In genomic region chr10:124989526-124989925, GRCh38 we compare ENCODE assay signal across 21 cellular contexts. TPM values are rescaled to one million over a fixed set of nuclear protein-coding genes. Genes with fewer than 3 reads are reported as not detected.
A peak's percentile ranks its signal among the peaks of the same experiment; 100 is the strongest.
DNase-seq lines count a peak whose midpoint lies in the region; ATAC-seq, FAIRE-seq and TF ChIP-seq lines count a peak whose summit lies in the region.
"Had no signal": no experiment of that assay in that cellular context is flagged by ENCODE, and none has a peak within 500 bp of the region (broad histone marks: within the 10 kb centered on the region; RNA-seq: fewer than 3 reads in every experiment).

No MANE protein-coding gene starts in this region.

- H3K27ac Mint-ChIP-seq in T-helper 17 cell, result peak overlapping the region; percentile 64

- H3K4me3 Mint-ChIP-seq in T-helper 17 cell, result no peak overlapping the region
- H3K4me3 Mint-ChIP-seq: brain had no signal

- peak overlapping the region; percentile 60 for H3K27ac ChIP-seq in left ventricle myocardium inferior (replicated peaks)
- H3K27ac ChIP-seq in right atrium auricular region, result peak overlapping the region in 1 of 2 donors; percentile 7
- H3K27ac ChIP-seq in vagina, result peak overlapping the region; percentile 7
- no peak overlapping the region for H3K27ac ChIP-seq in thyroid gland
- H3K27ac ChIP-seq: SJCRH30, stomach had no signal

- H3K9me3 ChIP-seq in left ventricle myocardium inferior (replicated peaks) (no peaks in the 10 kb centered on the region), right atrium auricular region (no peaks in the 10 kb centered on the region), T-helper 17 cell (ENCODE audit: control insufficient read depth, low read length, poor library complexity, severe bottlenecking) (no peaks in the 10 kb centered on the region), vagina (no peaks in the 10 kb centered on the region), thyroid gland (no peaks in the 10 kb centered on the region)
- H3K9me3 ChIP-seq: Caco-2, esophagus squamous epithelium, SJCRH30, stomach had no signal

- no peaks in the 10 kb centered on the region for H3K27me3 Mint-ChIP-seq in T-helper 17 cell
- H3K27me3 Mint-ChIP-seq: brain, naive B cell had no signal

- no peak for FAIRE-seq in HTR-8/SVneo (lab: Jason Lieb, UNC)
- FAIRE-seq: GM12891, H1 had no signal

- peaks cover 6% of the 10 kb centered on the region for H3K36me3 Mint-ChIP-seq in T-helper 17 cell (ENCODE audit: low read depth)

- H3K4me1 ChIP-seq in left ventricle myocardium inferior, result peaks cover 32% of the 10 kb centered on the region
- peaks cover 0 to 17% of the 10 kb centered on the region in 2 donors for H3K4me1 ChIP-seq in right atrium auricular region
- peaks cover 23% of the 10 kb centered on the region for H3K4me1 ChIP-seq in vagina
- no peaks in the 10 kb centered on the region for H3K4me1 ChIP-seq in thyroid gland
- H3K4me1 ChIP-seq: Caco-2, SJCRH30 had no signal

- 87 to 88% methylated on average over 10 of the region's 10 CpGs for WGBS in thyroid gland, 2 donors

- intact Hi-C loops in left ventricle myocardium inferior (cut with micrococcal nuclease), result no loop called here
- intact Hi-C loops in vagina (cut with DNase I), result no loop called here
- intact Hi-C loops in thyroid gland (cut with DNase I), result no loop called here

- H3K4me3 ChIP-seq in left ventricle myocardium inferior (no peak overlapping the region), right atrium auricular region (no peak overlapping the region), vagina (no peak overlapping the region), thyroid gland (replicated peaks in 1 of 3) (no peak overlapping the region)
- H3K4me3 ChIP-seq: esophagus squamous epithelium, SJCRH30, stomach had no signal

- H3K27me3 ChIP-seq in left ventricle myocardium inferior (ENCODE audit: low read depth) (no peaks in the 10 kb centered on the region), right atrium auricular region (no peaks in the 10 kb centered on the region), vagina (no peaks in the 10 kb centered on the region), thyroid gland (no peaks in the 10 kb centered on the region)
- H3K27me3 ChIP-seq: esophagus squamous epithelium, SJCRH30, stomach had no signal

- TF ChIP-seq CTCF in left ventricle myocardium inferior (IDR thresholded peaks at IDR 0.05; ENCODE audit: borderline replicate concordance) (no peak), right atrium auricular region (IDR thresholded peaks at IDR 0.05) (no peak), vagina (IDR thresholded peaks at IDR 0.05) (no peak), thyroid gland (IDR thresholded peaks at IDR 0.05) (no peak)

- DNase-seq in left ventricle myocardium inferior, result no peak
- DNase-seq in right atrium auricular region (ENCODE audit: low spot score), result no peak
- no peak for DNase-seq in T-helper 17 cell
- peak; percentile 58 for DNase-seq in islet precursor cell
- no peak for DNase-seq in vagina (ENCODE audit: extremely low spot score in 2 of 2)
- no peak for DNase-seq in HTR-8/SVneo (ENCODE audit: insufficient read length, low spot score)
- no peak for DNase-seq in thyroid gland
- DNase-seq: activated naive CD4-positive, alpha-beta T cell treated with anti-CD3 and anti-CD28 coated beads, Interleukin-2, amount 50 U/mL, for 16 hours; activated T-cell treated with anti-CD3 and anti-CD28 coated beads for 4 hours; Caco-2; esophagus squamous epithelium; GDM1; naive B cell; NCI-H1694; SJCRH30; stomach; T1000 had no signal

- no peak for TF ChIP-seq POLR2A in vagina (IDR thresholded peaks at IDR 0.05)
- TF ChIP-seq POLR2A in thyroid gland (IDR thresholded peaks at IDR 0.05), result no peak

- peaks cover 8% of the 10 kb centered on the region for H3K4me1 Mint-ChIP-seq in T-helper 17 cell

- peaks cover 83% of the 10 kb centered on the region for H3K36me3 ChIP-seq in left ventricle myocardium inferior
- H3K36me3 ChIP-seq in right atrium auricular region, result peaks cover 60% of the 10 kb centered on the region
- peaks cover 0 to 49% of the 10 kb centered on the region in 2 donors for H3K36me3 ChIP-seq in vagina
- H3K36me3 ChIP-seq in thyroid gland, result peaks cover 60 to 62% of the 10 kb centered on the region in 2 donors

- ATAC-seq in T-helper 17 cell (no peak), GM18498 (IDR thresholded peaks at IDR 0.05; ENCODE audit: unreplicated experiment) (no peak)

RNA-seq across cellular contexts. Expression of gene ZRANB1, which starts 47.6 kb away (rescaled TPM):
- total RNA-seq in left ventricle myocardium inferior (25.3 TPM), right atrium auricular region (10 to 100 TPM; 24.1 to 24.9 TPM), T-helper 17 cell (10 to 100 TPM; 19.4 to 21.3 TPM), vagina (23.8 TPM), thyroid gland (10 to 100 TPM; 22.1 to 37.5 (median 25.0) TPM)

Comparison
In these comparisons a context has a peak if more than half of its experiments do, and no peak if none do; other contexts are left out.
1. H3K27ac ChIP-seq: peak in left ventricle myocardium inferior (single experiment) and vagina (single experiment); none in thyroid gland (0 of 3).